ENCODE assay signal across 7 cellular contexts in genomic region chr16:73797115-73797514, GRCh38.
"Had no signal": no experiment of that assay in that cellular context is flagged by ENCODE, and none has a peak within 500 bp of the region (broad histone marks: within the 10 kb centered on the region; RNA-seq: fewer than 3 reads in every experiment).

No MANE protein-coding gene starts in this region.

- ATAC-seq: GM23338, HepG2 had no signal

- H3K4me3 ChIP-seq: GM23338 had no signal

- DNase-seq: H9, HCEC 1CT, KBM-7 had no signal

- H3K4me3 Mint-ChIP-seq: GM23338, H9, IgD-negative memory B cell had no signal

- H3K36me3 Mint-ChIP-seq: IgD-negative memory B cell had no signal

- H3K27me3 Mint-ChIP-seq: IgD-negative memory B cell had no signal

- H3K27ac ChIP-seq: HL-60 had no signal

- H3K9me3 Mint-ChIP-seq: GM23338, H9 had no signal

- H3K4me1 Mint-ChIP-seq: IgD-negative memory B cell had no signal

- H3K27ac Mint-ChIP-seq: GM23338, H9 had no signal
